15 cellular contexts compared by ENCODE assay signal in genomic region chr7:131454538-131454937, GRCh38.
"Had no signal": no experiment of that assay in that cellular context is flagged by ENCODE, and none has a peak within 500 bp of the region (broad histone marks: within the 10 kb centered on the region; RNA-seq: fewer than 3 reads in every experiment).

No MANE protein-coding gene starts in this region.

- H3K79me2 ChIP-seq: parathyroid adenoma had no signal

- ATAC-seq: activated CD8-positive, alpha-beta T cell treated with anti-CD3 and anti-CD28 coated beads for 36 hours; body of pancreas; left colon; lower lobe of right lung; natural killer cell treated with Interleukin-12 subunit alpha and Interleukin-12 subunit beta and Interleukin-15 and Interleukin-18, amount 100 ng/mL, for 72 hours; stimulated activated naive B cell treated with anti-CD40 and anti-IgM and Interleukin-4, amounts not matched to agents 10 μg/mL and 1 μg/mL and 100 μg/mL, for 72 hours had no signal

- H2AFZ ChIP-seq: parathyroid adenoma had no signal

- H3K9me3 ChIP-seq: body of pancreas, lower lobe of right lung, spleen had no signal

- DNase-seq: activated CD4-positive, alpha-beta T cell treated with anti-CD3 and anti-CD28 coated beads for 48 hours; activated CD4-positive, CD25-positive, alpha-beta regulatory T cell; activated CD8-positive, alpha-beta T cell treated with anti-CD3 and anti-CD28 coated beads for 36 hours; activated naive CD4-positive, alpha-beta T cell treated with Interleukin-2 at 50 U/mL for 16 hours; activated T-cell treated with anti-CD3 and anti-CD28 coated beads, Interleukin-2, amount 50 U/mL, for 24 hours; body of pancreas; dermis blood vessel endothelial cell; effector memory CD4-positive, alpha-beta T cell; left colon; lower lobe of right lung; spleen; stimulated activated naive B cell treated with anti-CD40 and anti-IgM and Interleukin-4, amounts not matched to agents 10 μg/mL and 1 μg/mL and 100 μg/mL, for 72 hours had no signal

- FAIRE-seq: endothelial cell of umbilical vein had no signal

- H3K27me3 ChIP-seq: body of pancreas, spleen had no signal

- H3K9ac ChIP-seq: parathyroid adenoma had no signal

- H3K27ac ChIP-seq: body of pancreas, lower lobe of right lung, parathyroid adenoma, spleen had no signal

- H3K4me3 ChIP-seq: body of pancreas, lower lobe of right lung, spleen had no signal

- H3K4me1 ChIP-seq: lower lobe of right lung, parathyroid adenoma, spleen had no signal
